10 cellular contexts compared by ENCODE assay signal in the genomic region with DNA sequence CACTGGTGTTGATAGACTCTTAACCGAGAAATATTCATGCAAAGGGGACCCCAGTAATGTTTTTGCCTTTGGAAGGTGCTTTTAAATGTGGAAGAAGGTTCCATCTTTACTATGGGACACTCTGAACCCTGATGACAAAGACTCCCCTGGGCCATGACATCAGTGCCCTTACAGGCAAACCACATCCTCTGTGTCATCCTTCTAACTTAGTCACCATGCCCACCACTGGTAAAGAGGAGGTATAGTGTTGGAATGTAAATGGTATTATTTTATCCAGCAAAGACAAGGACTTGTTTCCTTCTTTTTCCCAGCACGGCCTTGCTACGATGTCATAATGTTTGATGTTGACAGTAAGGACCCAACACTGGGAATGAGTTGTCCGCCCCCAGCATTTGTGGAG. TPM values are rescaled to one million over a fixed set of nuclear protein-coding genes. Genes with fewer than 3 reads are reported as not detected.
DNase-seq lines count a peak whose midpoint lies in the region; ATAC-seq and TF ChIP-seq lines count a peak whose summit lies in the region.
"Had no signal": no experiment of that assay in that cellular context is flagged by ENCODE, and none has a peak within 500 bp of the region (broad histone marks: within the 10 kb centered on the region; RNA-seq: fewer than 3 reads in every experiment).

No MANE protein-coding gene starts in this region.

- no peak for TF ChIP-seq CTCF in IMR-90 (conservative IDR thresholded peaks at IDR 0.05; ENCODE audit: low read depth, low read length)
- TF ChIP-seq CTCF in tibial nerve (IDR thresholded peaks at IDR 0.05), result no peak

- peaks cover 10 to 16% of the 10 kb centered on the region in 2 donors for H3K4me1 Mint-ChIP-seq in immature natural killer cell

- H2AK9ac ChIP-seq in IMR-90 (replicated peaks; ENCODE audit: low read depth, low read length, poor library complexity), result no peak overlapping the region

- H3K14ac ChIP-seq in IMR-90 (replicated peaks; ENCODE audit: low read depth, low read length), result 0 out of 2 replicates have a peak overlapping the region, but pooled peaks have one; percentile 28

- peak overlapping the region; percentile 53; the same call in 1 of the 2 replicates for H2BK20ac ChIP-seq in IMR-90 (ENCODE audit: low read depth, low read length)

- H4K5ac ChIP-seq in IMR-90 (ENCODE audit: low read depth, low read length), result no peak overlapping the region

- H3K27me3 ChIP-seq in ACC112 (ENCODE audit: insufficient read depth, low read length) (no peaks in the 10 kb centered on the region), IMR-90 (ENCODE audit: control insufficient read depth, insufficient read depth, low read length) (no peaks in the 10 kb centered on the region), tibial nerve (no peaks in the 10 kb centered on the region)
- H3K27me3 ChIP-seq: pancreas had no signal

- H2AFZ ChIP-seq in ACC112 (ENCODE audit: low read length, unreplicated experiment) (no peak overlapping the region), IMR-90 (replicated peaks; ENCODE audit: low read length, poor library complexity) (no peak overlapping the region)

- intact Hi-C loops in IMR-90 (cut with micrococcal nuclease), result no loop called here

- no peaks in the 10 kb centered on the region for H4K20me1 ChIP-seq in IMR-90 (ENCODE audit: insufficient read depth, low read length)

- H3K4me1 ChIP-seq in ACC112 (ENCODE audit: control insufficient read depth, insufficient read depth, low read length, unreplicated experiment), result peaks cover 34% of the 10 kb centered on the region
- peaks cover 3% of the 10 kb centered on the region; the same call in 1 of the 2 replicates for H3K4me1 ChIP-seq in IMR-90 (ENCODE audit: control insufficient read depth, insufficient read depth, low read length)
- no peaks in the 10 kb centered on the region for H3K4me1 ChIP-seq in tibial nerve
- H3K4me1 ChIP-seq: Caco-2, pancreas had no signal

- H3K4me3 Mint-ChIP-seq in immature natural killer cell, result no peak overlapping the region

- no peak overlapping the region for H3K4me2 ChIP-seq in IMR-90 (ENCODE audit: low read depth, low read length)

- POLR2A ChIA-PET in IMR-90 (lab: Charles Lee; ENCODE audit: unreplicated experiment), result no interaction called here

- no peak overlapping the region for H2BK15ac ChIP-seq in IMR-90 (ENCODE audit: low read depth, low read length)

- H3K23ac ChIP-seq in IMR-90 (ENCODE audit: low read depth, low read length), result peak overlapping the region; percentile 48

- H4K8ac ChIP-seq in IMR-90 (ENCODE audit: low read depth in 2 of 2, low read length in 2 of 2), result peak overlapping the region; percentile 20 to 29; a peak in 3 of 4 replicates

- ATAC-seq in IMR-90 (ENCODE audit: low read depth), result peak; percentile 89
- no peak for ATAC-seq in GM19455 (IDR thresholded peaks at IDR 0.05; ENCODE audit: unreplicated experiment)
- ATAC-seq: pancreas had no signal

- BruUV-seq in IMR-90 (replicated peaks; lab: Mats Ljungman, UMichigan), result no TSS peak

- H3K9me3 Mint-ChIP-seq in immature natural killer cell, result no peaks in the 10 kb centered on the region

- peak overlapping the region; percentile 15; the same call in 1 of the 2 replicates for H3K4me3 ChIP-seq in ACC112 (ENCODE audit: low read depth, low read length)
- H3K4me3 ChIP-seq in IMR-90 (ENCODE audit: insufficient read depth, low read depth, low read length), result no peak overlapping the region
- H3K4me3 ChIP-seq in tibial nerve, result no peak overlapping the region
- H3K4me3 ChIP-seq: pancreas had no signal

- dilution Hi-C loops in IMR-90 (cut with HindIII; ENCODE audit: low sequenced_read_pairs, unreplicated experiment), result no loop called here

- no CpG with 5 or more reads among the region's 4 CpGs for WGBS in IMR-90 (ENCODE audit: extremely low coverage in 2 of 2, insufficient read length in 1 of 2), 2 experiments
- 88 to 94% methylated on average over 4 of the region's 4 CpGs for WGBS in tibial nerve, 2 donors

- no peak overlapping the region for H3K4ac ChIP-seq in IMR-90 (ENCODE audit: low read depth, low read length)

- TF ChIP-seq RAD21 in IMR-90 (IDR thresholded peaks at IDR 0.05; ENCODE audit: low read length), result no peak

- in situ Hi-C loops in IMR-90 (cut with MboI; ENCODE audit: low sequenced_read_pairs), result no loop called here

- peaks cover 23 to 52% (median 28%) of the 10 kb centered on the region in 3 donors for H3K36me3 Mint-ChIP-seq in immature natural killer cell

- TF ChIP-seq EP300 in tibial nerve (IDR thresholded peaks at IDR 0.05), result no peak

- H3K9ac ChIP-seq in IMR-90 (ENCODE audit: low read depth, low read length), result no peak overlapping the region

- no peak overlapping the region for H2AK5ac ChIP-seq in IMR-90 (ENCODE audit: low read depth, low read length)

- DNase-seq in IMR-90, result peak; percentile 85
- DNase-seq in activated CD8-positive, alpha-beta memory T cell treated with anti-CD3 and anti-CD28 coated beads, Interleukin-2, amount 50 U/mL, for 4 hours, result peak; percentile 37
- peak in 2 of 3 donors; percentile 17 to 33 for DNase-seq in immature natural killer cell
- no peak for DNase-seq in T-helper 9 cell
- DNase-seq in ecto neural progenitor cell (ENCODE audit: low spot score), result no peak
- no peak for DNase-seq in tibial nerve (ENCODE audit: low spot score in 2 of 2)
- DNase-seq: Caco-2, pancreas had no signal

- H3K27me3 Mint-ChIP-seq in immature natural killer cell (ENCODE audit: low read depth in 3 of 3), result no peaks in the 10 kb centered on the region

- H3K56ac ChIP-seq in IMR-90 (ENCODE audit: extremely low read depth, insufficient read depth, low read length), result peak overlapping the region; percentile 24; the same call in 1 of the 2 replicates

- H3K36me3 ChIP-seq in ACC112 (ENCODE audit: insufficient read depth, low read length) (peaks cover 40% of the 10 kb centered on the region), IMR-90 (ENCODE audit: control insufficient read depth, insufficient read depth, low read length) (peaks cover 38% of the 10 kb centered on the region), tibial nerve (peaks cover 0 to 96% (median 32%) of the 10 kb centered on the region in 3 donors)

- peaks cover 4% of the 10 kb centered on the region for H3K79me2 ChIP-seq in ACC112 (ENCODE audit: control insufficient read depth, insufficient read depth, low read length, unreplicated experiment)

- H3K18ac ChIP-seq in IMR-90 (ENCODE audit: low read depth, low read length), result peak overlapping the region; percentile 18; the same call in 1 of the 2 replicates

- H2BK120ac ChIP-seq in IMR-90 (ENCODE audit: low read depth, low read length), result peak overlapping the region; percentile 55; the same call in 1 of the 2 replicates

- peak overlapping the region in 5 of 6 donors; percentile 18 to 68 (median 46) for H3K27ac Mint-ChIP-seq in immature natural killer cell

- H3K27ac ChIP-seq in ACC112 (ENCODE audit: low read depth, low read length) (peak overlapping the region; percentile 93), IMR-90 (ENCODE audit: insufficient read depth, low read length) (no peak overlapping the region), tibial nerve (no peak overlapping the region)
- H3K27ac ChIP-seq: pancreas had no signal

- no peaks in the 10 kb centered on the region for H3K9me3 ChIP-seq in IMR-90 (ENCODE audit: control insufficient read depth, insufficient read depth, low read length)
- H3K9me3 ChIP-seq in tibial nerve, result no peaks in the 10 kb centered on the region
- H3K9me3 ChIP-seq: Caco-2, pancreas had no signal

- peak overlapping the region; percentile 78 for H2BK5ac ChIP-seq in IMR-90 (ENCODE audit: low read depth, low read length, poor library complexity, severe bottlenecking)

- H3K9me1 ChIP-seq in IMR-90 (ENCODE audit: insufficient read depth, low read length), result no peaks in the 10 kb centered on the region

- TF ChIP-seq POLR2A in IMR-90 (IDR thresholded peaks at IDR 0.05; ENCODE audit: low read depth, low read length) (no peak), tibial nerve (IDR thresholded peaks at IDR 0.05) (no peak)

- peaks cover 13 to 41% of the 10 kb centered on the region in 2 experiments; a peak in 3 of 4 replicates for H3K79me1 ChIP-seq in IMR-90 (ENCODE audit: low read depth in 1 of 2, low read length in 2 of 2)

- H4K91ac ChIP-seq in IMR-90 (ENCODE audit: insufficient read depth, low read depth, low read length), result no peak overlapping the region

- CTCF ChIA-PET in IMR-90 (lab: Yijun Ruan, JAX), result interaction anchor here (0.6 to 1.7 kb wide), 3 partner anchors 40 to 476 kb away, joined by 4 to 8 read pairs (median 7); no protein-coding TSS in a partner anchor

TF ChIP-seq in IMR-90, 13 proteins besides CTCF, POLR2A, EP300 and RAD21 (continues in another document):
- TF ChIP-seq MXI1 (IDR thresholded peaks at IDR 0.05; ENCODE audit: borderline replicate concordance, low read depth, low read length), result no peak
- peak; percentile 44; the same call in 1 of the 2 replicates for TF ChIP-seq FOS (IDR thresholded peaks at IDR 0.05; ENCODE audit: low read depth, low read length)
- TF ChIP-seq RFX5 (IDR thresholded peaks at IDR 0.05; ENCODE audit: low read depth, low read length), result no peak
- no peak for TF ChIP-seq CHD1 (IDR thresholded peaks at IDR 0.05; ENCODE audit: low read depth, low read length)

RNA-seq across cellular contexts. Expression of a gene that starts 12.6 kb away (rescaled TPM):
- 25.8 and 26.3 TPM in 2 replicates for total RNA-seq in IMR-90 (2012; rRNA removed)
- polyA plus RNA-seq in IMR-90 (2012; rRNA removed), result 22.6 and 25.1 TPM in 2 replicates
- 16.8 and 20.4 TPM in 2 replicates for polyA plus RNA-seq in IMR-90 (2012; cell fraction: cytosol; rRNA removed)
- 9.8 and 11.9 TPM in 2 replicates for polyA plus RNA-seq in IMR-90 (2012; cell fraction: nucleus; rRNA removed; ENCODE audit: low replicate concordance)
- 10 to 100 TPM; 15.1 to 42.9 (median 19.9) TPM for polyA plus RNA-seq in immature natural killer cell
- total RNA-seq in tibial nerve, result 10 to 100 TPM; 21.3 to 28.7 (median 24.4) TPM

RNA-seq across cellular contexts. Expression of a gene that starts 47.2 kb away (rescaled TPM):
- 0.36 and 0.83 TPM in 2 replicates for total RNA-seq in IMR-90 (2012; rRNA removed)
- polyA plus RNA-seq in IMR-90 (2012; rRNA removed), result 0.36 TPM in 2 replicates
- under 0.01 and 0.08 TPM in 2 replicates for polyA plus RNA-seq in IMR-90 (2012; cell fraction: cytosol; rRNA removed)
- polyA plus RNA-seq in IMR-90 (2012; cell fraction: nucleus; rRNA removed; ENCODE audit: low replicate concordance), result 0.22 and 0.24 TPM in 2 replicates
- polyA plus RNA-seq in immature natural killer cell, result 1 to 10 TPM in 1 of 3 donors, under 1 TPM in 2; 0.52 to 1.2 (median 0.99) TPM
- total RNA-seq in tibial nerve, result 10 to 100 TPM in 3 of 4 donors, 1 to 10 TPM in 1; 9.8 to 15.3 (median 12.3) TPM

RNA-seq across cellular contexts. Expression of a gene that starts 52.2 kb away (rescaled TPM):
- total RNA-seq in IMR-90 (2012; rRNA removed), result 3.4 and 7.5 TPM in 2 replicates
- polyA plus RNA-seq in IMR-90 (2012; rRNA removed), result 3.8 and 5.4 TPM in 2 replicates
- 1.1 and 1.8 TPM in 2 replicates for polyA plus RNA-seq in IMR-90 (2012; cell fraction: cytosol; rRNA removed)
- 1.1 and 6.7 TPM in 2 replicates for polyA plus RNA-seq in IMR-90 (2012; cell fraction: nucleus; rRNA removed; ENCODE audit: low replicate concordance)
- 10 to 100 TPM; 21.7 to 31.1 (median 24.0) TPM for polyA plus RNA-seq in immature natural killer cell
- 10 to 100 TPM; 13.8 to 25.6 (median 16.7) TPM for total RNA-seq in tibial nerve

Comparison
In these comparisons a context has a peak if more than half of its experiments do, and no peak if none do; other contexts are left out.
1. DNase-seq: peak in IMR-90 (single experiment), activated CD8-positive, alpha-beta memory T cell treated with anti-CD3 and anti-CD28 coated beads, Interleukin-2, amount 50 U/mL, for 4 hours (single experiment) and immature natural killer cell (2 of 3); none in T-helper 9 cell (single experiment), ecto neural progenitor cell (single experiment) and tibial nerve (0 of 2).